In genomic region chr3:8755564-8756237, GRCh38 we compare ENCODE assay signal across 14 cellular contexts. TPM values are rescaled to one million over a fixed set of nuclear protein-coding genes. Genes with fewer than 3 reads are reported as not detected.
DNase-seq lines count a peak whose midpoint lies in the region; ATAC-seq and TF ChIP-seq lines count a peak whose summit lies in the region.
"Had no signal": no experiment of that assay in that cellular context is flagged by ENCODE, and none has a peak within 500 bp of the region (broad histone marks: within the 10 kb centered on the region; RNA-seq: fewer than 3 reads in every experiment).

No MANE protein-coding gene starts in this region.

- no peaks in the 10 kb centered on the region for H3K9me3 ChIP-seq in H9 (ENCODE audit: control insufficient read depth, low read depth, low read length)
- no peaks in the 10 kb centered on the region for H3K9me3 ChIP-seq in mucosa of descending colon
- H3K9me3 ChIP-seq: pancreas had no signal

- peaks cover 26% of the 10 kb centered on the region for H3K27me3 Mint-ChIP-seq in H9 (ENCODE audit: low read depth)

- H3K79me2 ChIP-seq in H9 (ENCODE audit: insufficient read depth, low read length) = no peaks in the 10 kb centered on the region

- H3K4ac ChIP-seq in H9 (ENCODE audit: low read depth, low read length) = no peak overlapping the region

- H3K36me3 ChIP-seq in mucosa of descending colon (ENCODE audit: low read depth) = no peaks in the 10 kb centered on the region
- H3K36me3 ChIP-seq: pancreas had no signal

- H4K91ac ChIP-seq in H9 (ENCODE audit: insufficient read length, low read depth, low read length) = no peak overlapping the region

- H2BK5ac ChIP-seq in H9 (ENCODE audit: insufficient read length, low read length) = no peak overlapping the region

- no peak overlapping the region for H3K27ac ChIP-seq in H9 (ENCODE audit: insufficient read length, low read depth, low read length)
- H3K27ac ChIP-seq in foreskin keratinocyte = no peak overlapping the region
- H3K27ac ChIP-seq: pancreas had no signal

- H3K23ac ChIP-seq in H9 (ENCODE audit: insufficient read length, low read depth, low read length) = no peak overlapping the region

- no peak overlapping the region for H3K4me2 ChIP-seq in H9 (ENCODE audit: insufficient read depth, insufficient read length, low read length)

- H3K4me3 ChIP-seq in mucosa of descending colon = no peak overlapping the region
- H3K4me3 ChIP-seq: pancreas had no signal

- H3K9ac ChIP-seq in H9 (ENCODE audit: extremely low read depth, insufficient read length, low read length) = no peak overlapping the region

- no peak for DNase-seq in AG09319 (ENCODE audit: extremely low read depth, low read depth)
- DNase-seq in H9 = no peak
- DNase-seq in foreskin keratinocyte = peak in 1 of 2 donors; percentile 13
- DNase-seq in stimulated activated CD4-positive, alpha-beta T cell treated with anti-CD3 and anti-CD28 coated beads, Interleukin-4, amount 100 ng/mL, for 1 hour = no peak
- no peak for DNase-seq in activated CD4-positive, alpha-beta T cell treated with anti-CD3 and anti-CD28 coated beads, Interleukin-2, amount 50 U/mL, for 4 hours
- no peak for DNase-seq in mucosa of descending colon
- DNase-seq: activated CD4-positive, alpha-beta T cell treated with anti-CD3 and anti-CD28 coated beads for 48 hours; activated naive CD4-positive, alpha-beta T cell treated with anti-CD3 and anti-CD28 coated beads for 36 hours; kidney glomerular epithelial cell; NCI-H187; pancreas; SIG-M5 had no signal

- no peak overlapping the region for H2BK15ac ChIP-seq in H9 (ENCODE audit: low read depth, low read length)

- H3K4me3 Mint-ChIP-seq in H9 = no peak overlapping the region
- H3K4me3 Mint-ChIP-seq: activated naive CD4-positive, alpha-beta T cell treated with anti-CD3 and anti-CD28 coated beads for 36 hours had no signal

- TF ChIP-seq CTCF in AG09319 (IDR thresholded peaks at IDR 0.05; ENCODE audit: low read depth, low read length) = peak; percentile 19
- TF ChIP-seq CTCF in H9 (conservative IDR thresholded peaks at IDR 0.05) = peak; percentile 65
- TF ChIP-seq CTCF in foreskin keratinocyte (conservative IDR thresholded peaks at IDR 0.05) = peak; percentile 54
- no peak for TF ChIP-seq CTCF in mucosa of descending colon (IDR thresholded peaks at IDR 0.05)

- no peaks in the 10 kb centered on the region; a peak in 1 of 5 replicates for H3K9me3 Mint-ChIP-seq in H9
- H3K9me3 Mint-ChIP-seq: activated naive CD4-positive, alpha-beta T cell treated with anti-CD3 and anti-CD28 coated beads for 36 hours had no signal

- H3K27me3 ChIP-seq in H9 (ENCODE audit: insufficient read depth, low read length) (no peaks in the 10 kb centered on the region), foreskin keratinocyte (no peaks in the 10 kb centered on the region)
- H3K27me3 ChIP-seq: pancreas had no signal

- no CpG with 5 or more reads among the region's 6 CpGs for WGBS in H9 (ENCODE audit: extremely low coverage, insufficient read length, low lambda C conversion rate)

- H3K79me1 ChIP-seq in H9 (ENCODE audit: insufficient read depth, low read depth, low read length, poor library complexity, severe bottlenecking) = no peaks in the 10 kb centered on the region

- H2BK20ac ChIP-seq in H9 (ENCODE audit: low read depth, low read length, poor library complexity, severe bottlenecking) = no peak overlapping the region

- H3K27ac Mint-ChIP-seq in H9 = no peak overlapping the region
- H3K27ac Mint-ChIP-seq: activated naive CD4-positive, alpha-beta T cell treated with anti-CD3 and anti-CD28 coated beads for 36 hours had no signal

- H3K36me3 Mint-ChIP-seq in H9 (ENCODE audit: insufficient read depth in 1 of 3, low read depth in 3 of 3) = no peaks in the 10 kb centered on the region

- intact Hi-C loops in mucosa of descending colon (cut with DNase I, micrococcal nuclease) = no loop called here

- no peak overlapping the region for H2AK5ac ChIP-seq in H9 (ENCODE audit: insufficient read length, low read length)

- H3K56ac ChIP-seq in H9 (ENCODE audit: insufficient read length, low read depth, low read length) = no peak overlapping the region

- H2AFZ ChIP-seq in H9 (ENCODE audit: low read length) = no peak overlapping the region

- H3T11ph ChIP-seq in H9 (ENCODE audit: low read length) = no peak overlapping the region

- H3K18ac ChIP-seq in H9 (ENCODE audit: insufficient read length, low read depth, low read length) = no peak overlapping the region

- no peak overlapping the region for H4K5ac ChIP-seq in H9 (ENCODE audit: insufficient read length, low read depth, low read length)

- no peaks in the 10 kb centered on the region for H3K23me2 ChIP-seq in H9 (ENCODE audit: insufficient read length, low read depth, low read length, poor library complexity, severe bottlenecking)

- H2BK12ac ChIP-seq in H9 (ENCODE audit: insufficient read length, low read depth, low read length) = no peak overlapping the region

- ATAC-seq in SK-N-SH treated with all-trans-retinoic acid at 6 μM for 48 hours (0 out of 3 replicates have a peak, but pooled peaks have one; percentile 43), foreskin keratinocyte (peak; percentile 50), HG03045 (IDR thresholded peaks at IDR 0.05; ENCODE audit: unreplicated experiment) (no peak), mucosa of descending colon (no peak)
- ATAC-seq: pancreas had no signal

- H4K20me1 ChIP-seq in H9 (ENCODE audit: control insufficient read depth, insufficient read depth, insufficient read length) = no peaks in the 10 kb centered on the region

- H2BK120ac ChIP-seq in H9 (ENCODE audit: low read depth, low read length, poor library complexity, severe bottlenecking) = no peak overlapping the region

- H4K8ac ChIP-seq in H9 (replicated peaks; ENCODE audit: insufficient read length, low read depth, low read length) = no peak overlapping the region

- no peak overlapping the region for H3K14ac ChIP-seq in H9 (ENCODE audit: insufficient read depth, low read length)

- peaks cover 3 to 7% of the 10 kb centered on the region in 2 experiments for H3K4me1 Mint-ChIP-seq in H9

- H3K4me1 ChIP-seq in H9 (ENCODE audit: insufficient read depth, low read length) (no peaks in the 10 kb centered on the region), foreskin keratinocyte (no peaks in the 10 kb centered on the region), mucosa of descending colon (ENCODE audit: low read depth) (no peaks in the 10 kb centered on the region)
- H3K4me1 ChIP-seq: pancreas had no signal

TF ChIP-seq in SK-N-SH treated with all-trans-retinoic acid at 6 μM for 48 hours, 23 proteins besides CTCF, POLR2A, EP300 and RAD21 (continues in another document):
- TF ChIP-seq ZNF565 (CRISPR knock-in tag; conservative IDR thresholded peaks at IDR 0.05; ENCODE audit: low read depth) = no peak
- no peak for TF ChIP-seq ARNTL (CRISPR knock-in tag; IDR thresholded peaks at IDR 0.05; ENCODE audit: borderline replicate concordance, low read depth)
- no peak for TF ChIP-seq ZC3H10 (CRISPR knock-in tag; IDR thresholded peaks at IDR 0.05)
- no peak for TF ChIP-seq ZFP30 (CRISPR knock-in tag; IDR thresholded peaks at IDR 0.05)
- TF ChIP-seq ZNF70 (CRISPR knock-in tag; IDR thresholded peaks at IDR 0.05) = no peak
- TF ChIP-seq RARB (CRISPR knock-in tag; IDR thresholded peaks at IDR 0.05) = no peak
- TF ChIP-seq OSR1 (CRISPR knock-in tag; IDR thresholded peaks at IDR 0.05) = no peak
- TF ChIP-seq ZFP3 (CRISPR knock-in tag; IDR thresholded peaks at IDR 0.05) = no peak
- no peak for TF ChIP-seq TCF4 (CRISPR knock-in tag; IDR thresholded peaks at IDR 0.05; ENCODE audit: borderline replicate concordance)
- no peak for TF ChIP-seq ZNF8 (CRISPR knock-in tag; IDR thresholded peaks at IDR 0.05)
- no peak for TF ChIP-seq TOX (CRISPR knock-in tag; IDR thresholded peaks at IDR 0.05; ENCODE audit: borderline replicate concordance)
- no peak for TF ChIP-seq POU6F1 (CRISPR knock-in tag; IDR thresholded peaks at IDR 0.05; ENCODE audit: borderline replicate concordance, low read depth)
- no peak for TF ChIP-seq GLIS3 (CRISPR knock-in tag; IDR thresholded peaks at IDR 0.05)
- no peak for TF ChIP-seq ESRRG (CRISPR knock-in tag; IDR thresholded peaks at IDR 0.05)
- TF ChIP-seq BACH2 (CRISPR knock-in tag; IDR thresholded peaks at IDR 0.05; ENCODE audit: borderline replicate concordance) = no peak
- no peak for TF ChIP-seq PATZ1 (CRISPR knock-in tag; IDR thresholded peaks at IDR 0.05; ENCODE audit: borderline replicate concordance)

RNA-seq across cellular contexts. Expression of gene OXTR, which starts 13.7 kb away (rescaled TPM):
- total RNA-seq in H9 (2021) (1.5 and 1.7 TPM in 2 replicates), foreskin keratinocyte (0.63 and 0.95 TPM in 2 replicates), mucosa of descending colon (under 1 TPM; 0.19 to 0.70 (median 0.52) TPM)
- polyA plus RNA-seq in foreskin keratinocyte = 0.30 and 0.43 TPM in 2 replicates

RNA-seq across cellular contexts. Expression of gene CAV3, which starts 22.1 kb away (rescaled TPM):
- not detected in 2 replicates for total RNA-seq in H9 (2021)
- not detected in 2 replicates for total RNA-seq in foreskin keratinocyte
- not detected in 2 replicates for polyA plus RNA-seq in foreskin keratinocyte
- total RNA-seq in mucosa of descending colon = not detected
- total RNA-seq: activated naive CD4-positive, alpha-beta T cell treated with anti-CD3 and anti-CD28 coated beads for 36 hours; pancreas had no signal
- polyA plus RNA-seq: pancreas had no signal

Comparison
In these comparisons a context has a peak if more than half of its experiments do, and no peak if none do; other contexts are left out.
1. ATAC-seq: peak in SK-N-SH treated with all-trans-retinoic acid at 6 μM for 48 hours (single experiment) and foreskin keratinocyte (single experiment); none in HG03045 (single experiment) and mucosa of descending colon (single experiment).